Comparison of ENCODE assay signal across 9 cellular contexts in genomic region chr14:90409209-90409730, GRCh38. TPM values are rescaled to one million over a fixed set of nuclear protein-coding genes. Genes with fewer than 3 reads are reported as not detected.
DNase-seq lines count a peak whose midpoint lies in the region; ATAC-seq, FAIRE-seq and TF ChIP-seq lines count a peak whose summit lies in the region.
"Had no signal": no experiment of that assay in that cellular context is flagged by ENCODE, and none has a peak within 500 bp of the region (broad histone marks: within the 10 kb centered on the region; RNA-seq: fewer than 3 reads in every experiment).

No MANE protein-coding gene starts in this region.

- 23% methylated on average over 5 of the region's 5 CpGs for WGBS in smooth muscle cell (ENCODE audit: low lambda C conversion rate)

- H3K27ac ChIP-seq in smooth muscle cell (ENCODE audit: low read depth) = peak overlapping the region; percentile 71

- peaks cover 9% of the 10 kb centered on the region for H3K4me1 ChIP-seq in adipocyte (ENCODE audit: control insufficient read depth, insufficient read depth, low read length)
- H3K4me1 ChIP-seq in smooth muscle cell (ENCODE audit: low read depth) = no peaks in the 10 kb centered on the region

- peaks cover 26% of the 10 kb centered on the region for H3K36me3 ChIP-seq in adipocyte (ENCODE audit: control insufficient read depth, insufficient read depth, low read length, severe bottlenecking)
- peaks cover 9% of the 10 kb centered on the region for H3K36me3 ChIP-seq in smooth muscle cell (ENCODE audit: low read depth)

- peak overlapping the region; percentile 43 for H3K4me2 ChIP-seq in smooth muscle cell

- DNase-seq in H54 (ENCODE audit: insufficient read length, low spot score) (peak; percentile 93), adipocyte (ENCODE audit: low read depth) (peak; percentile 81), left ventricle myocardium superior (peak; percentile 50), smooth muscle cell (lab: John Stamatoyannopoulos, UW; ENCODE audit: unreplicated experiment) (peak; percentile 36), inferior parietal cortex (ENCODE audit: extremely low spot score) (no peak), NCI-H526 treated with DMSO at 0.1 percent for 48 hours (lab: John Stamatoyannopoulos, UW) (no peak)
- no peak for DNase-seq in activated CD4-positive, alpha-beta T cell treated with anti-CD3 and anti-CD28 coated beads, Interleukin-2, amount 50 U/mL, for 1 hour

- no peak for TF ChIP-seq POLR2A in H54 (IDR thresholded peaks at IDR 0.05; ENCODE audit: low read depth, low read length)

- H4K20me1 ChIP-seq in smooth muscle cell (ENCODE audit: low read depth) = peaks cover 22% of the 10 kb centered on the region

- H2AFZ ChIP-seq in smooth muscle cell (ENCODE audit: low read depth) = no peak overlapping the region

- peak; percentile 79 for ATAC-seq in left ventricle myocardium superior
- no peak for ATAC-seq in HG03025 (IDR thresholded peaks at IDR 0.05; ENCODE audit: low FRiP score, unreplicated experiment)
- ATAC-seq: K562 had no signal

- no peak overlapping the region for H3K4me3 ChIP-seq in adipocyte (ENCODE audit: low read length)
- H3K4me3 ChIP-seq in smooth muscle cell = no peak overlapping the region
- H3K4me3 ChIP-seq: K562 had no signal

- peak; percentile 98 for FAIRE-seq in H54 (lab: Jason Lieb, UNC)
- FAIRE-seq: K562 had no signal

- H3K9me3 ChIP-seq in adipocyte (ENCODE audit: control insufficient read depth, low read length) (no peaks in the 10 kb centered on the region), smooth muscle cell (replicated peaks; ENCODE audit: low read depth) (no peaks in the 10 kb centered on the region)

- intact Hi-C loops in left ventricle myocardium superior (cut with micrococcal nuclease) = no loop called here

- TF ChIP-seq CTCF in smooth muscle cell (IDR thresholded peaks at IDR 0.05; ENCODE audit: borderline replicate concordance, insufficient read depth, poor library complexity, severe bottlenecking) = no peak

- peaks cover 26% of the 10 kb centered on the region for H3F3A ChIP-seq in smooth muscle cell (ENCODE audit: low read depth)

- no peaks in the 10 kb centered on the region for H3K79me2 ChIP-seq in smooth muscle cell (ENCODE audit: low read depth)

- H3K27me3 ChIP-seq in adipocyte (replicated peaks; ENCODE audit: control insufficient read depth, insufficient read depth, low read length) = no peaks in the 10 kb centered on the region
- H3K27me3 ChIP-seq in smooth muscle cell (ENCODE audit: low read depth) = no peaks in the 10 kb centered on the region

- H3K9ac ChIP-seq in adipocyte (ENCODE audit: low read length) (peak overlapping the region; percentile 34), smooth muscle cell (ENCODE audit: low read depth) (no peak overlapping the region)

RNA-seq across cellular contexts. Expression of gene CALM1, which starts 12.4 kb away (rescaled TPM):
- 610 TPM for total RNA-seq in left ventricle myocardium superior
- total RNA-seq in smooth muscle cell = 289 and 302 TPM in 2 replicates
- 545 and 597 TPM in 2 replicates for polyA plus RNA-seq in smooth muscle cell

Comparison
In these comparisons a context has a peak if more than half of its experiments do, and no peak if none do; other contexts are left out.
1. DNase-seq: peak in H54 (single experiment), adipocyte (single experiment), left ventricle myocardium superior (single experiment) and smooth muscle cell (single experiment); none in inferior parietal cortex (single experiment), NCI-H526 treated with DMSO at 0.1 percent for 48 hours (single experiment) and activated CD4-positive, alpha-beta T cell treated with anti-CD3 and anti-CD28 coated beads, Interleukin-2, amount 50 U/mL, for 1 hour (single experiment).